Comparison of ENCODE assay signal across 1 cellular context in the genomic region with DNA sequence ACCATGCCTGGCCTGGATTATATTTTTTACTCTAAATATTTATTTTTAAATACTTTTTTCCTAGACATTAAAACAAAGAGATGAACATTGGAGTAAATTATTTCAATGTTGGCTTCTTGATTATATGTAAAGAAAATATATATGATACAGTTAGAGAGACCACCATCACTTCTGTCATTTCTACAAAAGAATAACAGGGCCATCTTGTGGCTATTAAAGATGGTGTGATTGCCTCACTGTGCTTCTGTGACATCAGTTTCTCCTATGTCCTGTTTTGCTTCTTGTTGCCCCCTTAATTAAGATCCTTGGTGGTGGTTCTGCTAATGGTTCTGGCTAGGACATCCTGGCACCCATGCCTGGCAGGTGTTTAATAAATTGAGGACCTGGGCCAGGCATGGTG.
TF ChIP-seq lines count a peak whose summit lies in the region.

No MANE protein-coding gene starts in this region.

TF ChIP-seq in IMR-90, 13 proteins besides CTCF, POLR2A, EP300 and RAD21:
- TF ChIP-seq BHLHE40 (IDR thresholded peaks at IDR 0.05; ENCODE audit: low read depth, low read length) (no peak), RFX5 (IDR thresholded peaks at IDR 0.05; ENCODE audit: low read depth, low read length) (no peak), USF2 (IDR thresholded peaks at IDR 0.05; ENCODE audit: low read depth, low read length) (no peak), SMC3 (IDR thresholded peaks at IDR 0.05; ENCODE audit: low read depth, low read length) (no peak), CEBPB (IDR thresholded peaks at IDR 0.05; ENCODE audit: low read depth, low read length) (no peak), CHD1 (IDR thresholded peaks at IDR 0.05; ENCODE audit: low read depth, low read length) (no peak), NFE2L2 (IDR thresholded peaks at IDR 0.05; ENCODE audit: low read depth, low read length) (no peak), FOS (IDR thresholded peaks at IDR 0.05; ENCODE audit: low read depth, low read length) (no peak), RCOR1 (IDR thresholded peaks at IDR 0.05; ENCODE audit: insufficient replicate concordance, low read length) (no peak), MAZ (IDR thresholded peaks at IDR 0.05; ENCODE audit: borderline replicate concordance, low read depth, low read length) (no peak), MXI1 (IDR thresholded peaks at IDR 0.05; ENCODE audit: borderline replicate concordance, low read depth, low read length) (no peak), MAFK (IDR thresholded peaks at IDR 0.05; ENCODE audit: low read depth, low read length) (no peak)
- TF ChIP-seq, protein P1, sequence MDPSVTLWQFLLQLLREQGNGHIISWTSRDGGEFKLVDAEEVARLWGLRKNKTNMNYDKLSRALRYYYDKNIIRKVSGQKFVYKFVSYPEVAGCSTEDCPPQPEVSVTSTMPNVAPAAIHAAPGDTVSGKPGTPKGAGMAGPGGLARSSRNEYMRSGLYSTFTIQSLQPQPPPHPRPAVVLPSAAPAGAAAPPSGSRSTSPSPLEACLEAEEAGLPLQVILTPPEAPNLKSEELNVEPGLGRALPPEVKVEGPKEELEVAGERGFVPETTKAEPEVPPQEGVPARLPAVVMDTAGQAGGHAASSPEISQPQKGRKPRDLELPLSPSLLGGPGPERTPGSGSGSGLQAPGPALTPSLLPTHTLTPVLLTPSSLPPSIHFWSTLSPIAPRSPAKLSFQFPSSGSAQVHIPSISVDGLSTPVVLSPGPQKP (IDR thresholded peaks at IDR 0.05; ENCODE audit: borderline replicate concordance, low read depth, low read length) = no peak
